In genomic region chr1:18820791-18821641, GRCh38 we compare ENCODE assay signal across 8 cellular contexts. TPM values are rescaled to one million over a fixed set of nuclear protein-coding genes. Genes with fewer than 3 reads are reported as not detected.
A peak's percentile ranks its signal among the peaks of the same experiment; 100 is the strongest.
DNase-seq lines count a peak whose midpoint lies in the region; ATAC-seq and TF ChIP-seq lines count a peak whose summit lies in the region.

No MANE protein-coding gene starts in this region.

- peaks cover 28 to 67% (median 56%) of the 10 kb centered on the region in 5 donors for H3K27me3 Mint-ChIP-seq in naive thymus-derived CD8-positive, alpha-beta T cell
- peaks cover 59 to 62% of the 10 kb centered on the region in 2 donors for H3K27me3 Mint-ChIP-seq in stimulated activated naive B cell treated with anti-CD40 and anti-IgM and Interleukin-4, amounts not matched to agents 10 μg/mL and 1 μg/mL and 100 μg/mL, for 72 hours

- peaks cover 0 to 8% (median 0%) of the 10 kb centered on the region in 9 donors for H3K9me3 Mint-ChIP-seq in naive thymus-derived CD8-positive, alpha-beta T cell
- H3K9me3 Mint-ChIP-seq in stimulated activated naive B cell treated with anti-CD40 and anti-IgM and Interleukin-4, amounts not matched to agents 10 μg/mL and 1 μg/mL and 100 μg/mL, for 72 hours = peaks cover 5 to 6% of the 10 kb centered on the region in 2 donors

- peaks cover 1 to 7% (median 4%) of the 10 kb centered on the region in 4 donors for H3K4me1 Mint-ChIP-seq in naive thymus-derived CD8-positive, alpha-beta T cell
- no peaks in the 10 kb centered on the region for H3K4me1 Mint-ChIP-seq in stimulated activated naive B cell treated with anti-CD40 and anti-IgM and Interleukin-4, amounts not matched to agents 10 μg/mL and 1 μg/mL and 100 μg/mL, for 72 hours

- no peaks in the 10 kb centered on the region for H3K9me3 ChIP-seq in esophagus squamous epithelium

- intact Hi-C loops in esophagus squamous epithelium (cut with DNase I) = loop anchor here (5.0 kb wide), 1 partner anchor 224 kb away; no protein-coding TSS in a partner anchor

- peaks cover 0 to 58% (median 2%) of the 10 kb centered on the region in 4 donors for H3K27me3 ChIP-seq in esophagus squamous epithelium

- DNase-seq in CD1c-positive myeloid dendritic cell (ENCODE audit: extremely low spot score) = peak; percentile 33
- peak; percentile 81 for DNase-seq in HK-2 (ENCODE audit: unreplicated experiment)
- peak; percentile 3 for DNase-seq in NOMO-1 treated with dmso at 0.1 percent for 144 hours (lab: John Stamatoyannopoulos, UW; ENCODE audit: unreplicated experiment)
- DNase-seq in activated T-cell treated with anti-CD3 and anti-CD28 coated beads for 4 hours = peak; percentile 45
- no peak for DNase-seq in esophagus squamous epithelium (lab: John Stamatoyannopoulos, UW)
- peak; percentile 33 to 70 (median 48) for DNase-seq in naive thymus-derived CD8-positive, alpha-beta T cell
- DNase-seq in stimulated activated naive B cell treated with anti-CD40 and anti-IgM and Interleukin-4, amounts not matched to agents 10 μg/mL and 1 μg/mL and 100 μg/mL, for 72 hours = peak; percentile 25

- POLR2A ChIA-PET in naive thymus-derived CD8-positive, alpha-beta T cell (lab: Charles Lee) = no interaction called here

- no peak overlapping the region for H3K27ac Mint-ChIP-seq in naive thymus-derived CD8-positive, alpha-beta T cell
- H3K27ac Mint-ChIP-seq in stimulated activated naive B cell treated with anti-CD40 and anti-IgM and Interleukin-4, amounts not matched to agents 10 μg/mL and 1 μg/mL and 100 μg/mL, for 72 hours = no peak overlapping the region

- WGBS in esophagus squamous epithelium, 2 donors = 43 to 65% methylated on average over 11 to 14 of the region's 22 CpGs

- H3K4me1 ChIP-seq in esophagus squamous epithelium = peaks cover 0 to 5% (median 0%) of the 10 kb centered on the region in 3 donors

- peak; percentile 46 to 89 (median 86) for TF ChIP-seq CTCF in esophagus squamous epithelium (IDR thresholded peaks at IDR 0.05)

- H3K36me3 Mint-ChIP-seq in naive thymus-derived CD8-positive, alpha-beta T cell = no peaks in the 10 kb centered on the region
- peaks cover 0 to 1% of the 10 kb centered on the region in 2 donors for H3K36me3 Mint-ChIP-seq in stimulated activated naive B cell treated with anti-CD40 and anti-IgM and Interleukin-4, amounts not matched to agents 10 μg/mL and 1 μg/mL and 100 μg/mL, for 72 hours

- H3K27ac ChIP-seq in esophagus squamous epithelium = no peak overlapping the region

- H3K4me3 Mint-ChIP-seq in naive thymus-derived CD8-positive, alpha-beta T cell = no peak overlapping the region
- H3K4me3 Mint-ChIP-seq in stimulated activated naive B cell treated with anti-CD40 and anti-IgM and Interleukin-4, amounts not matched to agents 10 μg/mL and 1 μg/mL and 100 μg/mL, for 72 hours = no peak overlapping the region

- H3K36me3 ChIP-seq in esophagus squamous epithelium = no peaks in the 10 kb centered on the region

- peak in 1 of 2 donors; percentile 39 for ATAC-seq in naive thymus-derived CD8-positive, alpha-beta T cell
- ATAC-seq in stimulated activated naive B cell treated with anti-CD40 and anti-IgM and Interleukin-4, amounts not matched to agents 10 μg/mL and 1 μg/mL and 100 μg/mL, for 72 hours (replicated peaks) = peak; percentile 60 to 65
- no peak for ATAC-seq in GM19397 (IDR thresholded peaks at IDR 0.05; ENCODE audit: unreplicated experiment)

- TF ChIP-seq POLR2A in esophagus squamous epithelium (IDR thresholded peaks at IDR 0.05) = no peak

- no peak overlapping the region for H3K4me3 ChIP-seq in esophagus squamous epithelium

RNA-seq across cellular contexts. Expression of gene TAS1R2, which starts 38.4 kb away (rescaled TPM):
- not detected for total RNA-seq in esophagus squamous epithelium
- not detected for total RNA-seq in naive thymus-derived CD8-positive, alpha-beta T cell
- polyA plus RNA-seq in naive thymus-derived CD8-positive, alpha-beta T cell = not detected
